Comparison of ENCODE assay signal across 8 cellular contexts in genomic region chr15:63487076-63487757, GRCh38. TPM values are rescaled to one million over a fixed set of nuclear protein-coding genes. Genes with fewer than 3 reads are reported as not detected.
A peak's percentile ranks its signal among the peaks of the same experiment; 100 is the strongest.
DNase-seq lines count a peak whose midpoint lies in the region; ATAC-seq and TF ChIP-seq lines count a peak whose summit lies in the region.

No MANE protein-coding gene starts in this region.

- no peaks in the 10 kb centered on the region for H3K9me3 ChIP-seq in thyroid gland

- DNase-seq in AG08395 (ENCODE audit: low spot score) (peak; percentile 82), SHP77 treated with DMSO at 0.1 percent for 48 hours (lab: John Stamatoyannopoulos, UW) (peak; percentile 21), fibroblast of pulmonary artery (ENCODE audit: low read depth) (peak; percentile 81), omental fat pad (ENCODE audit: low spot score) (peak; percentile 82), thyroid gland (peak; percentile 84 to 91)
- peak; percentile 83 for DNase-seq in activated T-helper 9 cell treated with anti-CD3 and anti-CD28 coated beads, Interleukin-2, amount 50 U/mL, for 16 hours (ENCODE audit: low read depth)

- intact Hi-C loops in thyroid gland (cut with DNase I): loop anchor here (5.0 kb wide), 1 partner anchor 115 kb away; no protein-coding TSS in a partner anchor

- peak; percentile 98 for TF ChIP-seq CTCF in fibroblast of pulmonary artery (IDR thresholded peaks at IDR 0.05; ENCODE audit: low read length, missing control alignments)
- peak in 2 of 3 donors; percentile 59 to 67 for TF ChIP-seq CTCF in omental fat pad (IDR thresholded peaks at IDR 0.05)
- peak; percentile 76 to 96 (median 86) for TF ChIP-seq CTCF in thyroid gland (IDR thresholded peaks at IDR 0.05)

- 24 to 25% methylated on average over 16 of the region's 16 CpGs for WGBS in thyroid gland, 2 donors

- H3K27ac ChIP-seq in thyroid gland: no peak overlapping the region

- H3K27me3 ChIP-seq in thyroid gland: no peaks in the 10 kb centered on the region

- H3K4me3 ChIP-seq in fibroblast of pulmonary artery (replicated peaks; ENCODE audit: low read depth, low read length) (no peak overlapping the region), thyroid gland (replicated peaks in 1 of 3) (no peak overlapping the region)

- ATAC-seq in GM18868 (IDR thresholded peaks at IDR 0.05; ENCODE audit: unreplicated experiment): peak; percentile 43
- peak; percentile 3 for ATAC-seq in HG03575 (IDR thresholded peaks at IDR 0.05; ENCODE audit: extremely low read depth, insufficient number of reproducible peaks, low FRiP score, unreplicated experiment)
- ATAC-seq in omental fat pad (ENCODE audit: low FRiP score): peak; percentile 86

- no peaks in the 10 kb centered on the region for H3K36me3 ChIP-seq in thyroid gland

- TF ChIP-seq POLR2A in thyroid gland (IDR thresholded peaks at IDR 0.05): no peak

- H3K4me1 ChIP-seq in thyroid gland: peaks cover 4 to 6% of the 10 kb centered on the region in 2 donors

RNA-seq across cellular contexts. Expression of gene USP3, which starts 17.2 kb away (rescaled TPM):
- total RNA-seq in omental fat pad (10 to 100 TPM; 40.4 to 66.2 (median 56.0) TPM), thyroid gland (10 to 100 TPM; 42.9 to 82.2 (median 53.7) TPM)

Comparison
In these comparisons a context has a peak if more than half of its experiments do, and no peak if none do; other contexts are left out.
1. DNase-seq: peak in every context shown above with its lines; median percentile 88 in thyroid gland; 83 in activated T-helper 9 cell treated with anti-CD3 and anti-CD28 coated beads, Interleukin-2, amount 50 U/mL, for 16 hours; 82 in AG08395; 82 in omental fat pad; 81 in fibroblast of pulmonary artery; 21 in SHP77 treated with DMSO at 0.1 percent for 48 hours.
2. ATAC-seq: peak in every context shown above with its lines; median percentile 86 in omental fat pad; 43 in GM18868; 3 in HG03575.